Comparison of ENCODE assay signal across 1 cellular context in genomic region chr2:216551234-216551633, GRCh38.
TF ChIP-seq lines count a peak whose summit lies in the region.

No MANE protein-coding gene starts in this region.

TF ChIP-seq in SK-N-SH, 30 proteins besides CTCF, POLR2A, EP300 and RAD21 (continued from another document):
- TF ChIP-seq REST (IDR thresholded peaks at IDR 0.05; ENCODE audit: low read depth, low read length) (0 out of 2 replicates have a peak, but pooled peaks have one; percentile 20), RXRA (IDR thresholded peaks at IDR 0.05; ENCODE audit: borderline replicate concordance, low read depth) (peak; percentile 46; the same call in 1 of the 2 replicates), NFIC (IDR thresholded peaks at IDR 0.05; ENCODE audit: borderline replicate concordance) (peak; percentile 92), TEAD4 (IDR thresholded peaks at IDR 0.05; ENCODE audit: borderline replicate concordance, insufficient read depth) (peak; percentile 53; the same call in 1 of the 2 replicates), FOXJ3 (CRISPR knock-in tag; IDR thresholded peaks at IDR 0.05) (no peak), TCF12 (IDR thresholded peaks at IDR 0.05) (peak; percentile 91), USF1 (IDR thresholded peaks at IDR 0.05; ENCODE audit: borderline replicate concordance, low read depth) (0 out of 2 replicates have a peak, but pooled peaks have one; percentile 4), TAF1 (IDR thresholded peaks at IDR 0.05; ENCODE audit: borderline replicate concordance, low read depth, low read length) (no peak), JUND (IDR thresholded peaks at IDR 0.05) (peak; percentile 63), PBX3 (IDR thresholded peaks at IDR 0.05) (peak; percentile 43), EZH2phosphoT487 (IDR thresholded peaks at IDR 0.05; ENCODE audit: borderline replicate concordance, low read depth) (no peak), NRF1 (IDR thresholded peaks at IDR 0.05; ENCODE audit: low read depth, low read length) (no peak), POLR2AphosphoS5 (IDR thresholded peaks at IDR 0.05; ENCODE audit: low read depth, low read length) (peak; percentile 40; the same call in 1 of the 2 replicates), MAX (IDR thresholded peaks at IDR 0.05; ENCODE audit: low read depth) (peak; percentile 53; the same call in 1 of the 2 replicates)
